Comparison of ENCODE assay signal across 10 cellular contexts in the genomic region with DNA sequence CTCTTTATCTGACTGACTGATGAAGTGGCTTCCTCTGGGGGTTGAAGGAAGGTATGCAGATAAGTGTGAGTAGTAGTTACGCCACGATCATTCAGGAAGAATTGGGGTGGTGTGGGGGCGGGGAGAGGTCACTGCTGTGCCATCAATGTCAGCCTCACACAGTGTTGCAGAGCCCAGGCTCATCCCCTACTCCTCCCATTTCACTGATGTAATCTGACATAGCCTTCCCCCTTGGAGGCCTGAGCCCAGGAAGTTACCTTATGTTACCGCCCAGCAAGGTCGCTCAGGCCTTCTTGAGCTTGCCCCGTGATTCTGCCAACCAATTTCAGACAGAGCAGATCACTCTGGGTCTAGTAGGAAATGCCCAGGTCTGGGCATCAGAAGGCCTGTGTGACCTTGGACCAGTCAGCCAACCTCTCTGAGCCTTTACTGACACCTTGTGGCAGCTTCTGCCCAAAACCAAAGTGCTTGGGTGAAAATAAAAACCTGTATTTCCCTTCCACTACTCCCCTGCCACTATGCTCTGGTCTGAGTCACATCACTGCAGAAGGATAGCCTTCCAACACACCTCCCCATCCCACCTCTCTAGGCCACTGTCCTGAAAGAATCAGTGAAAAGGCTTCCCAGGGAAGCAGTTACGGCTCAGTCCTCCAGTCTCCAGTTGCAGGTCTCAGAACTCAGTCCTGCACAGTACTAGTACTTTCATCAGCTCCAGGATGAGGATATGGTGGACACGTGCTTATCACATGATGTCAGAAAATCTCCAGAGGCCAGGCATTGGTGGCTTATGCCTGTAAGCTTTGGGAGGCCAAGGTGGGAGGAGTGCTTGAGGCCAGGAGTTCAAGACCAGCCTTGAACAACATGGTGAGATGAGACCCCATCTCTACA. TPM values are rescaled to one million over a fixed set of nuclear protein-coding genes. Genes with fewer than 3 reads are reported as not detected.
DNase-seq lines count a peak whose midpoint lies in the region; FAIRE-seq and TF ChIP-seq lines count a peak whose summit lies in the region.
"Had no signal": no experiment of that assay in that cellular context is flagged by ENCODE, and none has a peak within 500 bp of the region (broad histone marks: within the 10 kb centered on the region; RNA-seq: fewer than 3 reads in every experiment).

No MANE protein-coding gene starts in this region.

- H3K4me1 Mint-ChIP-seq in brain (peaks cover 73% of the 10 kb centered on the region), neural crest cell (peaks cover 17% of the 10 kb centered on the region)

- peak; percentile 30 for DNase-seq in DMS 273 (lab: John Stamatoyannopoulos, UW; ENCODE audit: unreplicated experiment)
- DNase-seq in DMS 273 treated with DMSO at 0.1 percent for 48 hours (lab: John Stamatoyannopoulos, UW): no peak
- DNase-seq in LNCaP clone FGC (ENCODE audit: low read depth): no peak
- DNase-seq in neural crest cell (ENCODE audit: low read depth, low spot score): no peak
- no peak for DNase-seq in ureter (ENCODE audit: low spot score)
- no peak for DNase-seq in NCI-H774 (lab: John Stamatoyannopoulos, UW)
- DNase-seq in small intestine: no peak
- DNase-seq: glutamatergic neuron had no signal

- TF ChIP-seq CTCF in LNCaP clone FGC (IDR thresholded peaks at IDR 0.05; ENCODE audit: control insufficient read depth, extremely low read depth, insufficient read depth): peak; percentile 76
- no peak for TF ChIP-seq CTCF in brain (conservative IDR thresholded peaks at IDR 0.05)
- peak; percentile 45 for TF ChIP-seq CTCF in neural crest cell (conservative IDR thresholded peaks at IDR 0.05)

- no peaks in the 10 kb centered on the region for H3K36me3 ChIP-seq in small intestine (ENCODE audit: control insufficient read depth in 2 of 2, insufficient read depth in 2 of 2, low read length in 2 of 2)

- no peak for FAIRE-seq in small intestine (lab: Jason Lieb, UNC)
- FAIRE-seq: A204.1 had no signal

- no peaks in the 10 kb centered on the region for H3K4me1 ChIP-seq in small intestine (ENCODE audit: control insufficient read depth in 2 of 2, insufficient read depth in 1 of 2, low read depth in 1 of 2, low read length in 1 of 2)

- H3K4me3 Mint-ChIP-seq in brain (no peak overlapping the region), neural crest cell (no peak overlapping the region)

- H3K27ac Mint-ChIP-seq in brain: peak overlapping the region in 4 of 5 experiments; percentile 5 to 55 (median 36)
- H3K27ac Mint-ChIP-seq in neural crest cell (ENCODE audit: unreplicated experiment): peak overlapping the region; percentile 57

- no peak overlapping the region for H3K27ac ChIP-seq in small intestine (ENCODE audit: low read depth in 1 of 2, low read length in 1 of 2)

- H3K36me3 Mint-ChIP-seq in brain: no peaks in the 10 kb centered on the region
- H3K36me3 Mint-ChIP-seq in neural crest cell (ENCODE audit: low read depth): no peaks in the 10 kb centered on the region

- no peak overlapping the region for H3K4me3 ChIP-seq in LNCaP clone FGC (ENCODE audit: low read depth, low read length)
- H3K4me3 ChIP-seq in small intestine (ENCODE audit: low read depth in 1 of 2, low read length in 2 of 2): no peak overlapping the region

- H3K9me3 Mint-ChIP-seq in brain (no peaks in the 10 kb centered on the region), neural crest cell (no peaks in the 10 kb centered on the region)

- no peaks in the 10 kb centered on the region for H3K27me3 ChIP-seq in small intestine (ENCODE audit: control insufficient read depth in 2 of 2, insufficient read depth in 2 of 2, low read length in 2 of 2)

- 67 to 79% (median 72%) methylated on average over 8 of the region's 8 CpGs for WGBS in small intestine, 3 donors

- no peaks in the 10 kb centered on the region for H3K9me3 ChIP-seq in small intestine (ENCODE audit: control insufficient read depth, low read depth)

- H3K27me3 Mint-ChIP-seq in brain (peaks cover 2% of the 10 kb centered on the region), neural crest cell (ENCODE audit: low read depth) (no peaks in the 10 kb centered on the region)

RNA-seq across cellular contexts. Expression of gene INSYN1, which starts 28.1 kb away (rescaled TPM):
- 25.6 TPM for polyA plus RNA-seq in brain (ENCODE audit: insufficient read depth, low read depth, low replicate concordance)
- total RNA-seq in neural crest cell: 9.5 and 9.6 TPM in 2 replicates
- 8.1 TPM for total RNA-seq in ureter
- polyA plus RNA-seq in small intestine: 1 to 10 TPM in 2 of 3 donors, not detected in 1; 1.9 TPM

Comparison
In these comparisons a context has a peak if more than half of its experiments do, and no peak if none do; other contexts are left out.
1. CTCF ChIP-seq: peak in LNCaP clone FGC (single experiment) and neural crest cell (single experiment); none in brain (0 of 2).